1 cellular context compared by ENCODE assay signal in the genomic region with DNA sequence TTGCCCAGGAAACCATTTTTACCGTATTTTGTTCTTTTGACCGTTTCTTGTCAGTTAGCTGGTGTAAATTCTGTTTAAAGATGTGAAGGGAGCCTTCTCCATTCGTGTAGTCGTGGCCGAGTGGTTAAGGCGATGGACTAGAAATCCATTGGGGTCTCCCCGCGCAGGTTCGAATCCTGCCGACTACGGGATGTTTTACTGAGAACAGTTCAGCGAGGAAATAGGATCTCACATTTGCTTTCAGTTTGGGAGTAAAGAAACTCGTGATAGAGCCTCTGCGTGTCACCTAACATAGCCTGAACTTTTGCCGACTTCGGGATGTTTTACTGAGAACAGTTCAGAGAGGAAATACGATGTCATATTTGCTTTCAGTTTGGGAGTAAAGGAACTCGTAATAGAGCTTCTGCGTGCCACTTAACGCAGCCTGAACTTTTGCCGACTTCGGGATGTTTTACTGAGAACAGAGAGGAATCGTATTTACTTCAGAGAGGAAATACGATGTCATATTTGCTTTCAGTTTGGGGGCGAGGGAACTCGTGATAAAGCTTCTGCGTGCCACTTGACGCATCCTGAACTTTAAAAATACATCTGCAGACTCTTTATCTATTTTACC.
A peak's percentile ranks its signal among the peaks of the same experiment; 100 is the strongest.
TF ChIP-seq lines count a peak whose summit lies in the region.

No MANE protein-coding gene starts in this region.

TF ChIP-seq in HepG2, 621 proteins besides CTCF, POLR2A, EP300 and RAD21 (continued from another document and continues in another):
- TF ChIP-seq, protein P1, sequence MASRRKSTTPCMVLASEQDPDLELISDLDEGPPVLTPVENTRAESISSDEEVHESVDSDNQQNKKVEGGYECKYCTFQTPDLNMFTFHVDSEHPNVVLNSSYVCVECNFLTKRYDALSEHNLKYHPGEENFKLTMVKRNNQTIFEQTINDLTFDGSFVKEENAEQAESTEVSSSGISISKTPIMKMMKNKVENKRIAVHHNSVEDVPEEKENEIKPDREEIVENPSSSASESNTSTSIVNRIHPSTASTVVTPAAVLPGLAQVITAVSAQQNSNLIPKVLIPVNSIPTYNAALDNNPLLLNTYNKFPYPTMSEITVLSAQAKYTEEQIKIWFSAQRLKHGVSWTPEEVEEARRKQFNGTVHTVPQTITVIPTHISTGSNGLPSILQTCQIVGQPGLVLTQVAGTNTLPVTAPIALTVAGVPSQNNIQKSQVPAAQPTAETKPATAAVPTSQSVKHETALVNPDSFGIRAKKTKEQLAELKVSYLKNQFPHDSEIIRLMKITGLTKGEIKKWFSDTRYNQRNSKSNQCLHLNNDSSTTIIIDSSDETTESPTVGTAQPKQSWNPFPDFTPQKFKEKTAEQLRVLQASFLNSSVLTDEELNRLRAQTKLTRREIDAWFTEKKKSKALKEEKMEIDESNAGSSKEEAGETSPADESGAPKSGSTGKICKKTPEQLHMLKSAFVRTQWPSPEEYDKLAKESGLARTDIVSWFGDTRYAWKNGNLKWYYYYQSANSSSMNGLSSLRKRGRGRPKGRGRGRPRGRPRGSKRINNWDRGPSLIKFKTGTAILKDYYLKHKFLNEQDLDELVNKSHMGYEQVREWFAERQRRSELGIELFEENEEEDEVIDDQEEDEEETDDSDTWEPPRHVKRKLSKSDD (CRISPR knock-in tag; IDR thresholded peaks at IDR 0.05; ENCODE audit: low read depth): 0 out of 2 replicates have a peak, but pooled peaks have one; percentile 35
- TF ChIP-seq ZSCAN22 (CRISPR knock-in tag; IDR thresholded peaks at IDR 0.05) (no peak), SMAD1 (CRISPR knock-in tag; IDR thresholded peaks at IDR 0.05; ENCODE audit: borderline replicate concordance, low read depth) (0 out of 2 replicates have a peak, but pooled peaks have one; percentile 51), FOXA3 (CRISPR knock-in tag; IDR thresholded peaks at IDR 0.05) (peak; percentile 59), KLF16 (CRISPR knock-in tag; IDR thresholded peaks at IDR 0.05) (0 out of 4 replicates have a peak, but pooled peaks of 1 of the 2 experiments have one; percentile 72), SIN3A (IDR thresholded peaks at IDR 0.05; ENCODE audit: borderline replicate concordance, low read depth, low read length) (no peak), TEAD2 (CRISPR knock-in tag; IDR thresholded peaks at IDR 0.05) (no peak), ZNF546 (CRISPR knock-in tag; conservative IDR thresholded peaks at IDR 0.05) (0 out of 2 replicates have a peak, but pooled peaks have one; percentile 70), SIX1 (CRISPR knock-in tag; IDR thresholded peaks at IDR 0.05; ENCODE audit: borderline replicate concordance) (peak; percentile 89), ZNF792 (CRISPR knock-in tag; IDR thresholded peaks at IDR 0.05) (peak; percentile 63), RXRB (CRISPR knock-in tag; IDR thresholded peaks at IDR 0.05; ENCODE audit: borderline replicate concordance) (peak; percentile 78), SRY (CRISPR knock-in tag; IDR thresholded peaks at IDR 0.05) (0 out of 2 replicates have a peak, but pooled peaks have one; percentile 36), TMF1 (CRISPR knock-in tag; IDR thresholded peaks at IDR 0.05; ENCODE audit: low read depth) (no peak), ZNF746 (CRISPR knock-in tag; IDR thresholded peaks at IDR 0.05) (peak; percentile 69; the same call in 1 of the 2 replicates), ZNF441 (CRISPR knock-in tag; IDR thresholded peaks at IDR 0.05; ENCODE audit: borderline replicate concordance) (peak; percentile 82; the same call in 1 of the 2 replicates), MATR3 (CRISPR knock-in tag; IDR thresholded peaks at IDR 0.05) (no peak), HOXD1 (CRISPR knock-in tag; IDR thresholded peaks at IDR 0.05) (no peak), SIX4 (CRISPR knock-in tag; IDR thresholded peaks at IDR 0.05) (no peak; the same call in 1 of the 2 replicates), ADNP (CRISPR knock-in tag; IDR thresholded peaks at IDR 0.05) (peak; percentile 53; the same call in 1 of the 2 replicates), ZNF24 (IDR thresholded peaks at IDR 0.05) (peak; percentile 98), GZF1 (CRISPR knock-in tag; IDR thresholded peaks at IDR 0.05) (peak; percentile 97), MYC (CRISPR knock-in tag; IDR thresholded peaks at IDR 0.05; ENCODE audit: borderline replicate concordance) (0 out of 2 replicates have a peak, but pooled peaks have one; percentile 25), GTF2F1 (IDR thresholded peaks at IDR 0.05; ENCODE audit: low read length) (no peak), ZNF383 (CRISPR knock-in tag; IDR thresholded peaks at IDR 0.05; ENCODE audit: borderline replicate concordance) (no peak), ZMYM4 (CRISPR knock-in tag; IDR thresholded peaks at IDR 0.05) (peak; percentile 69; the same call in 1 of the 2 replicates), KMT2B (CRISPR knock-in tag; IDR thresholded peaks at IDR 0.05) (peak; percentile 82), MAF1 (CRISPR knock-in tag; IDR thresholded peaks at IDR 0.05; ENCODE audit: borderline replicate concordance) (peak; percentile 98), PRMT3 (CRISPR knock-in tag; IDR thresholded peaks at IDR 0.05; ENCODE audit: borderline replicate concordance, low read depth) (no peak; the same call in 1 of the 2 replicates), ZNF878 (CRISPR knock-in tag; IDR thresholded peaks at IDR 0.05) (peak; percentile 74; the same call in 1 of the 2 replicates), KDM4B (CRISPR knock-in tag; IDR thresholded peaks at IDR 0.05) (peak; percentile 63; the same call in 1 of the 2 replicates), THAP11 (CRISPR knock-in tag; IDR thresholded peaks at IDR 0.05) (peak; percentile 69; the same call in 1 of the 2 replicates), ZNF766 (CRISPR knock-in tag; IDR thresholded peaks at IDR 0.05; ENCODE audit: borderline replicate concordance) (0 out of 2 replicates have a peak, but pooled peaks have one; percentile 63)
- TF ChIP-seq, protein P2, sequence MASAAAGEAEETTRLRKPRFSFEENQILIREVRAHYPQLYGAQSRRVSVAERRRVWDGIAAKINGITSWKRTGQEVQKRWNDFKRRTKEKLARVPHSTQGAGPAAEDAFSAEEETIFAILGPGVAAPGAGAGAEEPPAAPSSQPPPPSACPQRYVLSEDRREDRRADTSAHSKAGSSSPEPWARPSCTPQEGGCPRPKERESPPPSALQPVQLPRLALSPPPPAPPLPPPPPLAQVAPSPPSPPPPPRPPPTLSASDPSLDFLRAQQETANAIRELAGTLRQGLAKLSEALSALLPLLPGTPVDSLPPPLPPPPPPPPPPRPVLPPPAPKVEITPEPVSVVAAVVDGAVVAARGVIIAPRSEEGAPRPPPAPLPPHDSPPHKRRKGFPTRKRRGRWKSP (CRISPR knock-in tag; IDR thresholded peaks at IDR 0.05): peak; percentile 70; the same call in 1 of the 2 replicates
- TF ChIP-seq, protein P3, sequence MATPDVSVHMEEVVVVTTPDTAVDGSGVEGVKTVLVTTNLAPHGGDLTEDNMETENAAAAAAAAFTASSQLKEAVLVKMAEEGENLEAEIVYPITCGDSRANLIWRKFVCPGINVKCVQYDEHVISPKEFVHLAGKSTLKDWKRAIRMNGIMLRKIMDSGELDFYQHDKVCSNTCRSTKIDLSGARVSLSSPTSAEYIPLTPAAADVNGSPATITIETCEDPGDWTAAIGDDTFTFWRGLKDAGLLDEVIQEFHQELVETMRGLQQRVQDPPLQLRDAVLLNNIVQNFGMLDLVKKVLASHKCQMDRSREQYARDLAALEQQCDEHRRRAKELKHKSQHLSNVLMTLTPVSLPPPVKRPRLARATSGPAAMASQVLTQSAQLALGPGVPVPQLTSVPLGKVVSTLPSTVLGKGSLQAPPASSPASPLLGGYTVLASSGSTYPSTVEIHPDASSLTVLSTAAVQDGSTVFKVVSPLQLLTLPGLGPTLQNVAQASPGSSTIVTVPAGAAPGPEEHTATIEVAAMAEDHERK (CRISPR knock-in tag; IDR thresholded peaks at IDR 0.05; ENCODE audit: low read depth): 0 out of 2 replicates have a peak, but pooled peaks have one; percentile 32
- TF ChIP-seq, protein P4, sequence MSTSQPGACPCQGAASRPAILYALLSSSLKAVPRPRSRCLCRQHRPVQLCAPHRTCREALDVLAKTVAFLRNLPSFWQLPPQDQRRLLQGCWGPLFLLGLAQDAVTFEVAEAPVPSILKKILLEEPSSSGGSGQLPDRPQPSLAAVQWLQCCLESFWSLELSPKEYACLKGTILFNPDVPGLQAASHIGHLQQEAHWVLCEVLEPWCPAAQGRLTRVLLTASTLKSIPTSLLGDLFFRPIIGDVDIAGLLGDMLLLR (CRISPR knock-in tag; IDR thresholded peaks at IDR 0.05): no peak
- TF ChIP-seq, protein P5, sequence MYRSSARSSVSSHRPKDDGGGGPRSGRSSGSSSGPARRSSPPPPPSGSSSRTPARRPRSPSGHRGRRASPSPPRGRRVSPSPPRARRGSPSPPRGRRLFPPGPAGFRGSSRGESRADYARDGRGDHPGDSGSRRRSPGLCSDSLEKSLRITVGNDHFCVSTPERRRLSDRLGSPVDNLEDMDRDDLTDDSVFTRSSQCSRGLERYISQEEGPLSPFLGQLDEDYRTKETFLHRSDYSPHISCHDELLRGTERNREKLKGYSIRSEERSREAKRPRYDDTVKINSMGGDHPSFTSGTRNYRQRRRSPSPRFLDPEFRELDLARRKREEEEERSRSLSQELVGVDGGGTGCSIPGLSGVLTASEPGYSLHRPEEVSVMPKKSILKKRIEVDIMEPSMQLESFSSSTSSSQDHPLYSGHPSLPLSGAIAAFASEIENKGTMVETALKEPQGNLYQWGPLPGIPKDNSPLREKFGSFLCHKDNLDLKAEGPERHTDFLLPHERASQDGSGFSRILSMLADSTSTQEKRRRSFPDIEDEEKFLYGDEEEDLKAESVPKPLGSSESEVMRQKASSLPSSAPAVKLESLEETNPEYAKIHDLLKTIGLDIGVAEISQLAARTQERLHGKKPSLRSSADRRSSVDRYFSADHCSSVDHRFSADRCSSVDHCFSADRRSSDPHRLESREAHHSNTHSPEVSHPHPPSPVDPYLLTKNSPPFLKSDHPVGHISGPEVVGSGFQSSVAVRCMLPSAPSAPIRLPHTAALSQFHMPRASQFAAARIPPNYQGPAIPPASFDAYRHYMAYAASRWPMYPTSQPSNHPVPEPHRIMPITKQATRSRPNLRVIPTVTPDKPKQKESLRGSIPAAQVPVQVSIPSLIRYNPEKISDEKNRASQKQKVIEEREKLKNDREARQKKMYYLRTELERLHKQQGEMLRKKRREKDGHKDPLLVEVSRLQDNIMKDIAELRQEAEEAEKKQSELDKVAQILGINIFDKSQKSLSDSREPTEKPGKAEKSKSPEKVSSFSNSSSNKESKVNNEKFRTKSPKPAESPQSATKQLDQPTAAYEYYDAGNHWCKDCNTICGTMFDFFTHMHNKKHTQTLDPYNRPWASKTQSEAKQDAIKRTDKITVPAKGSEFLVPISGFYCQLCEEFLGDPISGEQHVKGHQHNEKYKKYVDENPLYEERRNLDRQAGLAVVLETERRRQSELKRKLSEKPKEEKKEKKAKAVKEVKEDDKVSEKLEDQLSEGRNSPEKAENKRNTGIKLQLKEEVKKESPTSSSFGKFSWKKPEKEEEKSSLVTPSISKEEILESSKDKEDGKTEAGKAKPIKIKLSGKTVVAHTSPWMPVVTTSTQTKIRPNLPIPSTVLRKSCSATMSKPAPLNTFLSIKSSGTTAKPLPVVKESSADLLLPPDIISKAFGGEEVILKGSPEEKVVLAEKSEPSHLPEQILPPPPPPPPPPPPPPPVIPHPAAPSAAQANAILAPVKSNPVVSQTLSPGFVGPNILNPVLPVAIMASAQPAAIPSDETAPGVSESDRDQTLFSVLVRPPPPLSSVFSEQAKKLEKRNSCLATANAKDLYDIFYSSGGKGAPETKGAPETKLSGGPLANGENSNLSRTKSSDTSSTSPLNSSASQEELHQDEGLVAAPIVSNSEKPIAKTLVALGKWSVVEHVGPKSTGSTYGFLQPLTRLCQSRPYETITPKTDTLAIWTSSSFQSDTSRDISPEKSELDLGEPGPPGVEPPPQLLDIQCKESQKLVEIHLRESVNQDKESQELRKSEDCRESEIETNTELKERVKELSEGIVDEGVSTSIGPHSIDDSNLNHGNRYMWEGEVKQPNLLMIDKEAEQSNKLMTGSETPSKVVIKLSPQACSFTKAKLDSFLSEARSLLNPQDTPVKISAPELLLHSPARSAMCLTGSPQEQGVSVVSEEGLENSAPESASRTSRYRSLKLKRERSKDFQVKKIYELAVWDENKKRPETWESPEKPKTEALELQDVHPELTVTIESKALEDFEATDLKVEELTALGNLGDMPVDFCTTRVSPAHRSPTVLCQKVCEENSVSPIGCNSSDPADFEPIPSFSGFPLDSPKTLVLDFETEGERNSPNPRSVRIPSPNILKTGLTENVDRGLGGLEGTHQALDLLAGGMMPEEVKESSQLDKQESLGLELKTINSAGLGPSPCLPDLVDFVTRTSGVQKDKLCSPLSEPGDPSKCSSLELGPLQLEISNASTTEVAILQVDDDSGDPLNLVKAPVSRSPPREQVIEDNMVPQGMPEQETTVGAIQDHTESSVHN (CRISPR knock-in tag; IDR thresholded peaks at IDR 0.05): 0 out of 2 replicates have a peak, but pooled peaks have one; percentile 4
- TF ChIP-seq, protein P6, sequence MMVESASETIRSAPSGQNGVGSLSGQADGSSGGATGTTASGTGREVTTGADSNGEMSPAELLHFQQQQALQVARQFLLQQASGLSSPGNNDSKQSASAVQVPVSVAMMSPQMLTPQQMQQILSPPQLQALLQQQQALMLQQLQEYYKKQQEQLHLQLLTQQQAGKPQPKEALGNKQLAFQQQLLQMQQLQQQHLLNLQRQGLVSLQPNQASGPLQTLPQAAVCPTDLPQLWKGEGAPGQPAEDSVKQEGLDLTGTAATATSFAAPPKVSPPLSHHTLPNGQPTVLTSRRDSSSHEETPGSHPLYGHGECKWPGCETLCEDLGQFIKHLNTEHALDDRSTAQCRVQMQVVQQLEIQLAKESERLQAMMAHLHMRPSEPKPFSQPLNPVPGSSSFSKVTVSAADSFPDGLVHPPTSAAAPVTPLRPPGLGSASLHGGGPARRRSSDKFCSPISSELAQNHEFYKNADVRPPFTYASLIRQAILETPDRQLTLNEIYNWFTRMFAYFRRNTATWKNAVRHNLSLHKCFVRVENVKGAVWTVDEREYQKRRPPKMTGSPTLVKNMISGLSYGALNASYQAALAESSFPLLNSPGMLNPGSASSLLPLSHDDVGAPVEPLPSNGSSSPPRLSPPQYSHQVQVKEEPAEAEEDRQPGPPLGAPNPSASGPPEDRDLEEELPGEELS (CRISPR knock-in tag; IDR thresholded peaks at IDR 0.05): 0 out of 2 replicates have a peak, but pooled peaks have one; percentile 31
- TF ChIP-seq, protein P7, sequence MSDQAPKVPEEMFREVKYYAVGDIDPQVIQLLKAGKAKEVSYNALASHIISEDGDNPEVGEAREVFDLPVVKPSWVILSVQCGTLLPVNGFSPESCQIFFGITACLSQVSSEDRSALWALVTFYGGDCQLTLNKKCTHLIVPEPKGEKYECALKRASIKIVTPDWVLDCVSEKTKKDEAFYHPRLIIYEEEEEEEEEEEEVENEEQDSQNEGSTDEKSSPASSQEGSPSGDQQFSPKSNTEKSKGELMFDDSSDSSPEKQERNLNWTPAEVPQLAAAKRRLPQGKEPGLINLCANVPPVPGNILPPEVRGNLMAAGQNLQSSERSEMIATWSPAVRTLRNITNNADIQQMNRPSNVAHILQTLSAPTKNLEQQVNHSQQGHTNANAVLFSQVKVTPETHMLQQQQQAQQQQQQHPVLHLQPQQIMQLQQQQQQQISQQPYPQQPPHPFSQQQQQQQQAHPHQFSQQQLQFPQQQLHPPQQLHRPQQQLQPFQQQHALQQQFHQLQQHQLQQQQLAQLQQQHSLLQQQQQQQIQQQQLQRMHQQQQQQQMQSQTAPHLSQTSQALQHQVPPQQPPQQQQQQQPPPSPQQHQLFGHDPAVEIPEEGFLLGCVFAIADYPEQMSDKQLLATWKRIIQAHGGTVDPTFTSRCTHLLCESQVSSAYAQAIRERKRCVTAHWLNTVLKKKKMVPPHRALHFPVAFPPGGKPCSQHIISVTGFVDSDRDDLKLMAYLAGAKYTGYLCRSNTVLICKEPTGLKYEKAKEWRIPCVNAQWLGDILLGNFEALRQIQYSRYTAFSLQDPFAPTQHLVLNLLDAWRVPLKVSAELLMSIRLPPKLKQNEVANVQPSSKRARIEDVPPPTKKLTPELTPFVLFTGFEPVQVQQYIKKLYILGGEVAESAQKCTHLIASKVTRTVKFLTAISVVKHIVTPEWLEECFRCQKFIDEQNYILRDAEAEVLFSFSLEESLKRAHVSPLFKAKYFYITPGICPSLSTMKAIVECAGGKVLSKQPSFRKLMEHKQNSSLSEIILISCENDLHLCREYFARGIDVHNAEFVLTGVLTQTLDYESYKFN (CRISPR knock-in tag; conservative IDR thresholded peaks at IDR 0.05): peak; percentile 29
